In the genomic region with DNA sequence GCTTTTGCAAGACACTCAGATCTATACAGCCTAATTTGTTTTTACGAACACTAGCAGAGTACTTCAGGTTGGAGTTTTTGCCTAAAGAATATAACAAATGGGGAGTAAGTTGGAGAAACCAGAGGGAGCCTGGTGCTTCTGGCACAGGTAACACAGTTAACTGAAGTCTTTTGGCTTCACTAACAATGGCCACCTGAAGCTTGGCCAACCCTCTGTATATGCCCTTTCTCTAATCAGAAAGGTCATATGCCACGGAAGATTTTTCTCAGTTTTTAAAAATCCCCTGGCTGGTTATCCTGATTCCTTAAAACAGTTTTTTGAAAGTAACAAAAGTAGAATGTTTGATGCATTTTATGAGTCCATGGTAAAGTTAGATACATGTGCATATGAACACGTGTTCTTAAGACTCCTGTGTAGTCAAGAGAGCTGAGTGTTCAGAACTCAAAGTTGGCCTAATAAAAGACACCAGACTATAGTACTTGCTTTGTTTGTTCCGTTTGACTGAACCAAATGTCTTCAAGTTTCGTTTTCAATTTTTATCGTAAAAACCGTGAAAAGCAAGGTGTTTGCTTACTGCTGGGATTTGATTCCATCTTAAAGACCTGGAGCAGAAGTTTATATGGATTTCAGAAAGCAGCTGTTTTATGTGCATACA, we compare ENCODE assay signal across 8 cellular contexts.
A peak's percentile ranks its signal among the peaks of the same experiment; 100 is the strongest.
DNase-seq lines count a peak whose midpoint lies in the region; ATAC-seq and TF ChIP-seq lines count a peak whose summit lies in the region.

No MANE protein-coding gene starts in this region.

- no peak for ATAC-seq in heart left ventricle
- ATAC-seq in heart right ventricle = no peak
- ATAC-seq in GM21576 (IDR thresholded peaks at IDR 0.05; ENCODE audit: unreplicated experiment) = no peak

- H3K4me1 ChIP-seq in heart left ventricle (peaks cover 0 to 26% (median 11%) of the 10 kb centered on the region in 12 donors), heart right ventricle (peaks cover 0 to 26% (median 9%) of the 10 kb centered on the region in 9 donors), tibial nerve (peaks cover 0 to 55% (median 10%) of the 10 kb centered on the region in 4 donors), prostate gland (replicated peaks) (peaks cover 5% of the 10 kb centered on the region)
- H3K4me1 ChIP-seq in effector memory CD4-positive, alpha-beta T cell (ENCODE audit: control insufficient read depth, insufficient read depth, low read length, poor library complexity, severe bottlenecking) = no peaks in the 10 kb centered on the region

- intact Hi-C loops in heart left ventricle (cut with DNase I) = loop anchor here in 2 of 10 donors (10.0 kb wide), 2 partner anchors 382 to 762 kb away; no protein-coding TSS in a partner anchor
- intact Hi-C loops in heart right ventricle (cut with DNase I) = no loop called here
- intact Hi-C loops in prostate gland (cut with DNase I) = no loop called here

- H3K36me3 Mint-ChIP-seq in glutamatergic neuron (ENCODE audit: unreplicated experiment) = no peaks in the 10 kb centered on the region

- H3K36me3 ChIP-seq in heart left ventricle (no peaks in the 10 kb centered on the region), heart right ventricle (no peaks in the 10 kb centered on the region), tibial nerve (no peaks in the 10 kb centered on the region), prostate gland (no peaks in the 10 kb centered on the region)
- no peaks in the 10 kb centered on the region for H3K36me3 ChIP-seq in effector memory CD4-positive, alpha-beta T cell (ENCODE audit: control insufficient read depth, insufficient read depth, low read length)

- H3K9me3 ChIP-seq in heart left ventricle (no peaks in the 10 kb centered on the region), heart right ventricle (no peaks in the 10 kb centered on the region), tibial nerve (no peaks in the 10 kb centered on the region), prostate gland (no peaks in the 10 kb centered on the region)
- H3K9me3 ChIP-seq in effector memory CD4-positive, alpha-beta T cell (ENCODE audit: control insufficient read depth, low read length) = no peaks in the 10 kb centered on the region

- WGBS in heart left ventricle, 4 donors = 79 to 86% (median 81%) methylated on average over 7 of the region's 7 CpGs
- 80 to 87% methylated on average over 7 of the region's 7 CpGs for WGBS in heart right ventricle, 2 donors
- 37 to 38% methylated on average over 7 of the region's 7 CpGs for WGBS in tibial nerve, 2 donors
- 46% methylated on average over 7 of the region's 7 CpGs for WGBS in prostate gland

- TF ChIP-seq EP300 in tibial nerve (IDR thresholded peaks at IDR 0.05) = no peak

- H3K27ac ChIP-seq in heart left ventricle (peak overlapping the region in 1 of 12 donors; percentile 17), heart right ventricle (peak overlapping the region in 2 of 10 donors; percentile 11 to 44), tibial nerve (peak overlapping the region; percentile 37 to 75 (median 60)), prostate gland (no peak overlapping the region)
- H3K27ac ChIP-seq in effector memory CD4-positive, alpha-beta T cell (ENCODE audit: insufficient read depth, low read length, poor library complexity, severe bottlenecking) = no peak overlapping the region

- peaks cover 4% of the 10 kb centered on the region for H3K4me1 Mint-ChIP-seq in glutamatergic neuron (ENCODE audit: low read depth, unreplicated experiment)

- DNase-seq in heart left ventricle = no peak
- no peak for DNase-seq in heart right ventricle
- peak; percentile 18 for DNase-seq in LoVo (ENCODE audit: low spot score)
- DNase-seq in effector memory CD4-positive, alpha-beta T cell = no peak
- no peak for DNase-seq in tibial nerve (ENCODE audit: low spot score in 2 of 2)
- DNase-seq in prostate gland (ENCODE audit: low spot score) = no peak
- DNase-seq in glutamatergic neuron = no peak

- TF ChIP-seq POLR2A in heart left ventricle (IDR thresholded peaks at IDR 0.05) = no peak
- TF ChIP-seq POLR2A in tibial nerve (IDR thresholded peaks at IDR 0.05) = no peak
- no peak for TF ChIP-seq POLR2A in prostate gland (IDR thresholded peaks at IDR 0.05)

- H3K27me3 ChIP-seq in heart left ventricle (no peaks in the 10 kb centered on the region), heart right ventricle (no peaks in the 10 kb centered on the region), tibial nerve (no peaks in the 10 kb centered on the region), prostate gland (replicated peaks; ENCODE audit: insufficient read depth) (no peaks in the 10 kb centered on the region)
- no peaks in the 10 kb centered on the region for H3K27me3 ChIP-seq in effector memory CD4-positive, alpha-beta T cell (replicated peaks; ENCODE audit: control insufficient read depth, insufficient read depth, low read length, poor library complexity, severe bottlenecking)

- no peak overlapping the region for H3K4me3 Mint-ChIP-seq in glutamatergic neuron (ENCODE audit: unreplicated experiment)

- H3K27ac Mint-ChIP-seq in glutamatergic neuron (ENCODE audit: unreplicated experiment) = no peak overlapping the region

- H3K4me3 ChIP-seq in heart left ventricle (peak overlapping the region in 8 of 12 donors; percentile 1 to 42 (median 26)), heart right ventricle (peak overlapping the region in 4 of 10 donors; percentile 14 to 31 (median 28)), tibial nerve (peak overlapping the region; percentile 9 to 45 (median 15)), prostate gland (no peak overlapping the region)
- H3K4me3 ChIP-seq in effector memory CD4-positive, alpha-beta T cell (ENCODE audit: insufficient read depth, low read depth, low read length, poor library complexity, severe bottlenecking) = peak overlapping the region; percentile 26

- no peak for TF ChIP-seq CTCF in heart left ventricle (IDR thresholded peaks at IDR 0.05)
- no peak for TF ChIP-seq CTCF in heart right ventricle (IDR thresholded peaks at IDR 0.05)
- no peak for TF ChIP-seq CTCF in tibial nerve (IDR thresholded peaks at IDR 0.05)
- no peak for TF ChIP-seq CTCF in prostate gland (IDR thresholded peaks at IDR 0.05)
- TF ChIP-seq CTCF in glutamatergic neuron (IDR thresholded peaks at IDR 0.05; ENCODE audit: partially characterized antibody, unreplicated experiment) = no peak

- peaks cover 1% of the 10 kb centered on the region for H3K27me3 Mint-ChIP-seq in glutamatergic neuron (ENCODE audit: unreplicated experiment)

- H3K9me3 Mint-ChIP-seq in glutamatergic neuron (ENCODE audit: unreplicated experiment) = no peaks in the 10 kb centered on the region

Comparison
In these comparisons a context has a peak if more than half of its experiments do, and no peak if none do; other contexts are left out.
1. H3K27ac ChIP-seq: peak in tibial nerve (4 of 4); none in effector memory CD4-positive, alpha-beta T cell (single experiment) and prostate gland (0 of 2).
2. H3K4me3 ChIP-seq: peak in heart left ventricle (8 of 12), effector memory CD4-positive, alpha-beta T cell (single experiment) and tibial nerve (4 of 4); none in prostate gland (0 of 2).